Comparison of ENCODE assay signal across 17 cellular contexts in the genomic region with DNA sequence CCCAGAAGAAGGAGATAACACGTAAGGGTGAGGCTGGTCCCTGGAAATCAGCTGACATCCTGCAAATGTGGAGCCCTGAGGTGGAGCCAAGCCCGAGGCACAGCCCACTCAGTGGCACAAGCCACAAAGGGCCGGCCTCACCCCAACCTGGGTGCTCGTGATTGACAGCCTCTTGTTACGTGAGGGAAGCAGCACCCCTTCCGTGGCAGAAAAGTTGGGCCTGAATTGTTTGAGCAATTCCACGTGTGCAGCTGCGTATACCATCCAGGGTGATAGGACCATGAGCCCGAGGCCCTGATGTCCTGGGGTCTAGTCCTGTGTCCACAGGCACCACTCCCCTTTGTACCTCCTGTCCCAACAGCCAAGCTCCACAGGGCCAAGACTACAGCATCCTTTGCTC. TPM values are rescaled to one million over a fixed set of nuclear protein-coding genes. Genes with fewer than 3 reads are reported as not detected.
"Had no signal": no experiment of that assay in that cellular context is flagged by ENCODE, and none has a peak within 500 bp of the region (broad histone marks: within the 10 kb centered on the region; RNA-seq: fewer than 3 reads in every experiment).

No MANE protein-coding gene starts in this region.

- H3K4me3 Mint-ChIP-seq: WTC11 had no signal

- H3K4me1 ChIP-seq: gastroesophageal sphincter, heart left ventricle, sigmoid colon, tibial artery had no signal

- H3K9me3 Mint-ChIP-seq: WTC11 had no signal

- H3K4me3 ChIP-seq: gastroesophageal sphincter, heart left ventricle, sigmoid colon, tibial artery had no signal

- H3K27ac ChIP-seq: gastroesophageal sphincter, heart left ventricle, sigmoid colon, tibial artery had no signal

- H3K27me3 ChIP-seq: gastroesophageal sphincter, heart left ventricle, sigmoid colon, tibial artery had no signal

- ATAC-seq: gastroesophageal sphincter; heart left ventricle; naive thymus-derived CD4-positive, alpha-beta T cell; WTC11 had no signal

- H3K9me3 ChIP-seq: gastroesophageal sphincter, heart left ventricle, sigmoid colon, tibial artery had no signal

- H3K27me3 Mint-ChIP-seq: naive thymus-derived CD4-positive, alpha-beta T cell had no signal

- H3K27ac Mint-ChIP-seq: WTC11 had no signal

- H3K4me1 Mint-ChIP-seq: WTC11 had no signal

- DNase-seq: activated CD4-positive, alpha-beta T cell treated with anti-CD3 and anti-CD28 coated beads for 48 hours; activated CD8-positive, alpha-beta memory T cell treated with anti-CD3 and anti-CD28 coated beads for 24 hours; activated CD8-positive, alpha-beta memory T cell treated with anti-CD3 and anti-CD28 coated beads, Interleukin-2, amount 50 U/mL, for 48 hours; activated gamma-delta T cell; cerebellar nuclear complex; effector CD8-positive, alpha-beta T cell; heart left ventricle; mesendoderm; naive thymus-derived CD4-positive, alpha-beta T cell; sigmoid colon; stimulated activated CD4-positive, alpha-beta T cell treated with anti-CD3 and anti-CD28 coated beads, Interleukin-4, amount 100 ng/mL, for 24 hours; stimulated activated naive CD4-positive, alpha-beta T cell; substantia nigra had no signal

RNA-seq across cellular contexts. Expression of a gene that starts 4.8 kb away (rescaled TPM):
- polyA plus RNA-seq: aorta; naive thymus-derived CD4-positive, alpha-beta T cell had no signal

RNA-seq across cellular contexts. Expression of a gene that starts 11.6 kb away (rescaled TPM):
- polyA plus RNA-seq: naive thymus-derived CD4-positive, alpha-beta T cell had no signal
